16 cellular contexts compared by ENCODE assay signal in the genomic region with DNA sequence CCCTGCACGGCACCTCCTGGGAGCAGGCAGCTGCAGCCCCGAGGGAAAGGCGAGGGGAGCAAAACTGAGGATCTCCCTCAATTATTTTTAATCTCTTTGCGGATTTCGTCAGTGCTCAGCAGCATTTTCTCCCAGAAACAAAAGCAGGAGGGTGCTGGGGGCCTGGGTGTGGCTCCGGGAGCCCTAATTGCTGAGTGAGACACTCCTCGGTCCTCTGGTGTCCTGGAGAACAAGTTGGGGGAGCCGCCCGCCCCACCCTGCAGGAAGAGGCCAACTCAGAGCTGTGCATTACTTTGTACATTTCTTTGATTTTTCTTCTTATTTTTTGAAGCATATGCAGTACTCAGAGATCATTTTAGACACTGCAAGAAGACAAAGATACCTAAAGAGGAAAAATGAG. TPM values are rescaled to one million over a fixed set of nuclear protein-coding genes. Genes with fewer than 3 reads are reported as not detected.
"Had no signal": no experiment of that assay in that cellular context is flagged by ENCODE, and none has a peak within 500 bp of the region (broad histone marks: within the 10 kb centered on the region; RNA-seq: fewer than 3 reads in every experiment).

No MANE protein-coding gene starts in this region.

- H3K27ac ChIP-seq: adrenal gland, body of pancreas, psoas muscle, stomach, tibial artery had no signal

- H3K4me1 ChIP-seq: adrenal gland, body of pancreas, psoas muscle, stomach, tibial artery had no signal

- H3K36me3 ChIP-seq: adrenal gland, stomach, tibial artery had no signal

- DNase-seq: activated CD4-positive, alpha-beta T cell treated with anti-CD3 and anti-CD28 coated beads, Interleukin-2, amount 50 U/mL, for 1 hour; activated CD4-positive, CD25-positive, alpha-beta regulatory T cell; activated naive CD4-positive, alpha-beta T cell treated with anti-CD3 and anti-CD28 coated beads, Interleukin-2, amount 50 U/mL, for 16 hours; adrenal gland; body of pancreas; effector memory CD4-positive, alpha-beta T cell; foreskin melanocyte; head of caudate nucleus; naive thymus-derived CD4-positive, alpha-beta T cell; psoas muscle; stimulated activated CD4-positive, alpha-beta T cell treated with anti-CD3 and anti-CD28 coated beads, Interleukin-15, amount 100 ng/mL, for 24 hours; stimulated activated CD4-positive, alpha-beta T cell treated with anti-CD3 and anti-CD28 coated beads, Interleukin-4, amount 100 ng/mL, for 4 hours; stomach; tibial artery had no signal

- H3K27me3 ChIP-seq: adrenal gland, body of pancreas had no signal

- H3K4me3 ChIP-seq: adrenal gland, body of pancreas, psoas muscle, stomach, tibial artery had no signal

- H3K9me3 ChIP-seq: adrenal gland, body of pancreas, psoas muscle, stomach, tibial artery had no signal

- ATAC-seq: body of pancreas; naive thymus-derived CD4-positive, alpha-beta T cell; psoas muscle had no signal

RNA-seq across cellular contexts. Expression of a gene that starts 56.5 kb away (rescaled TPM):
- total RNA-seq: epithelial cell of proximal tubule; psoas muscle; stomach; T-helper 2 cell treated with Interferon-gamma antibody and Interleukin-4, amounts not matched to agents 100 ng/mL and 5 ng/mL, for 36 hours had no signal
- polyA plus RNA-seq: adrenal gland, stomach had no signal
